8 cellular contexts compared by ENCODE assay signal in genomic region chr9:25677301-25678146, GRCh38. TPM values are rescaled to one million over a fixed set of nuclear protein-coding genes. Genes with fewer than 3 reads are reported as not detected.
DNase-seq lines count a peak whose midpoint lies in the region; ATAC-seq and TF ChIP-seq lines count a peak whose summit lies in the region.

No MANE protein-coding gene starts in this region.

- H3K27me3 ChIP-seq in ascending aorta = no peaks in the 10 kb centered on the region
- no peaks in the 10 kb centered on the region for H3K27me3 ChIP-seq in parathyroid adenoma (ENCODE audit: control insufficient read depth, insufficient read depth, low read length)

- H3K9ac ChIP-seq in parathyroid adenoma = peak overlapping the region; percentile 92

- ATAC-seq in left cardiac atrium = peak; percentile 94 to 97

- H2AFZ ChIP-seq in parathyroid adenoma = peak overlapping the region; percentile 95

- H3K9me3 ChIP-seq in HEK293 (ENCODE audit: control insufficient read depth, insufficient read depth, low read depth, low read length) = no peaks in the 10 kb centered on the region
- H3K9me3 ChIP-seq in ascending aorta = no peaks in the 10 kb centered on the region
- no peaks in the 10 kb centered on the region for H3K9me3 ChIP-seq in parathyroid adenoma (ENCODE audit: control insufficient read depth, low read length)

- H3K36me3 ChIP-seq in HEK293 (ENCODE audit: control insufficient read depth in 2 of 2, insufficient read depth in 1 of 2, low read length in 2 of 2) = no peaks in the 10 kb centered on the region
- no peaks in the 10 kb centered on the region for H3K36me3 ChIP-seq in ascending aorta
- H3K36me3 ChIP-seq in parathyroid adenoma (ENCODE audit: control insufficient read depth, insufficient read depth, low read length) = no peaks in the 10 kb centered on the region

- peak overlapping the region; percentile 78 for H3K4me2 ChIP-seq in parathyroid adenoma (ENCODE audit: low read length)

- intact Hi-C loops in ascending aorta (cut with DNase I) (no loop called here), left cardiac atrium (cut with DNase I) (no loop called here)

- TF ChIP-seq CTCF in HEK293 (tag by site-specific recombination; IDR thresholded peaks at IDR 0.05) (no peak), ascending aorta (IDR thresholded peaks at IDR 0.05) (no peak), parathyroid adenoma (IDR thresholded peaks at IDR 0.05) (no peak)

- POLR2A ChIA-PET in HEK293 (lab: Yijun Ruan, JAX) = interaction anchor here (0.8 to 1.4 kb wide), 5 partner anchors 10 to 108 kb away, joined by 3 to 8 read pairs (median 4); no protein-coding TSS in a partner anchor

- DNase-seq in DMS 273 treated with DMSO at 0.1 percent for 48 hours (lab: John Stamatoyannopoulos, UW) (peak; percentile 46), NCI-H2227 treated with DMSO at 0.1 percent for 48 hours (lab: John Stamatoyannopoulos, UW) (peak; percentile 18), ascending aorta (ENCODE audit: low spot score in 2 of 2) (peak; percentile 41 to 94), left cardiac atrium (peak; percentile 92), NOMO-1 treated with dmso at 0.1 percent for 144 hours (lab: John Stamatoyannopoulos, UW; ENCODE audit: unreplicated experiment) (no peak), NCI-H510A (lab: John Stamatoyannopoulos, UW) (no peak)

- CTCF ChIA-PET in HEK293 (lab: Yijun Ruan, JAX) = interaction anchor here (0.7 kb wide), 1 partner anchor 52 kb away, joined by 3 read pairs; no protein-coding TSS in a partner anchor

- H3K4me3 ChIP-seq in HEK293 (ENCODE audit: low read depth, low read length) (peak overlapping the region; percentile 77), ascending aorta (peak overlapping the region; percentile 70 to 99), parathyroid adenoma (ENCODE audit: low read depth, low read length) (peak overlapping the region; percentile 75)

- no peaks in the 10 kb centered on the region for H3K79me2 ChIP-seq in parathyroid adenoma

- peak overlapping the region; percentile 99 for H3K27ac ChIP-seq in HEK293 (ENCODE audit: extremely low read depth, low read depth, low read length)
- peak overlapping the region; percentile 91 to 100 for H3K27ac ChIP-seq in ascending aorta
- peak overlapping the region; percentile 94 for H3K27ac ChIP-seq in parathyroid adenoma

- no peaks in the 10 kb centered on the region for H3K4me1 ChIP-seq in HEK293 (ENCODE audit: control insufficient read depth, insufficient read depth, low read length)
- peaks cover 5 to 11% of the 10 kb centered on the region in 2 donors for H3K4me1 ChIP-seq in ascending aorta
- no peaks in the 10 kb centered on the region for H3K4me1 ChIP-seq in parathyroid adenoma

TF ChIP-seq in HEK293, 187 proteins besides CTCF, POLR2A, EP300 and RAD21 (continues in another document):
- TF ChIP-seq ZNF211 (tag by site-specific recombination; IDR thresholded peaks at IDR 0.05; ENCODE audit: low read depth) = no peak
- 0 out of 2 replicates have a peak, but pooled peaks have one; percentile 24 for TF ChIP-seq SP2 (tag by site-specific recombination; IDR thresholded peaks at IDR 0.05)
- TF ChIP-seq PATZ1 (tag by site-specific recombination; IDR thresholded peaks at IDR 0.05) = 0 out of 2 replicates have a peak, but pooled peaks have one; percentile 20
- no peak for TF ChIP-seq ZNF785 (tag by site-specific recombination; IDR thresholded peaks at IDR 0.05)
- TF ChIP-seq ZNF473 (tag by site-specific recombination; IDR thresholded peaks at IDR 0.05) = no peak
- no peak for TF ChIP-seq ZNF621 (tag by site-specific recombination; IDR thresholded peaks at IDR 0.05)
- TF ChIP-seq IKZF3 (tag by site-specific recombination; IDR thresholded peaks at IDR 0.05) = no peak
- TF ChIP-seq ZNF23 (tag by site-specific recombination; IDR thresholded peaks at IDR 0.05; ENCODE audit: borderline replicate concordance) = no peak
- no peak for TF ChIP-seq ZNF692 (tag by site-specific recombination; IDR thresholded peaks at IDR 0.05)
- TF ChIP-seq ZNF248 (tag by site-specific recombination; IDR thresholded peaks at IDR 0.05) = no peak
- TF ChIP-seq ZNF580 (tag by site-specific recombination; IDR thresholded peaks at IDR 0.05) = 0 out of 2 replicates have a peak, but pooled peaks have one; percentile 18
- no peak for TF ChIP-seq ZBTB11 (tag by site-specific recombination; conservative IDR thresholded peaks at IDR 0.05; ENCODE audit: low read depth)
- 0 out of 2 replicates have a peak, but pooled peaks have one; percentile 6 for TF ChIP-seq EGR2 (tag by site-specific recombination; IDR thresholded peaks at IDR 0.05; ENCODE audit: low read depth)
- TF ChIP-seq ZNF623 (tag by site-specific recombination; IDR thresholded peaks at IDR 0.05) = no peak
- no peak for TF ChIP-seq REPIN1 (tag by site-specific recombination; IDR thresholded peaks at IDR 0.05; ENCODE audit: low read depth)
- TF ChIP-seq PBX3 (CRISPR knock-in tag; IDR thresholded peaks at IDR 0.05) = no peak
- TF ChIP-seq FEZF1 (tag by site-specific recombination; IDR thresholded peaks at IDR 0.05) = no peak
- TF ChIP-seq ZNF626 (tag by site-specific recombination; IDR thresholded peaks at IDR 0.05) = no peak

RNA-seq across cellular contexts. Expression of gene TUSC1, which starts 0.7 kb away (rescaled TPM):
- 45.7 TPM for total RNA-seq in ascending aorta
- 10 to 100 TPM; 12.7 to 14.8 TPM for total RNA-seq in left cardiac atrium

Comparison
In these comparisons a context has a peak if more than half of its experiments do, and no peak if none do; other contexts are left out.
1. DNase-seq: peak in DMS 273 treated with DMSO at 0.1 percent for 48 hours (single experiment), NCI-H2227 treated with DMSO at 0.1 percent for 48 hours (single experiment), ascending aorta (2 of 2) and left cardiac atrium (single experiment); none in NOMO-1 treated with dmso at 0.1 percent for 144 hours (single experiment) and NCI-H510A (single experiment).
2. Peak in every context shown above with its lines, with median percentiles within 50 percentile points of each other: H3K27ac ChIP-seq and H3K4me3 ChIP-seq.